ENCODE assay signal across 8 cellular contexts in genomic region chr22:36328635-36329216, GRCh38. TPM values are rescaled to one million over a fixed set of nuclear protein-coding genes. Genes with fewer than 3 reads are reported as not detected.
A peak's percentile ranks its signal among the peaks of the same experiment; 100 is the strongest.
DNase-seq lines count a peak whose midpoint lies in the region; ATAC-seq and TF ChIP-seq lines count a peak whose summit lies in the region.

No MANE protein-coding gene starts in this region.

- peaks cover 93% of the 10 kb centered on the region for H3K36me3 Mint-ChIP-seq in activated CD4-positive, alpha-beta T cell treated with anti-CD3 and anti-CD28 coated beads, Interleukin-2, amount 10 ng/mL, durations not matched to agents 7 days and 5 days (ENCODE audit: low read depth)
- peaks cover 55% of the 10 kb centered on the region for H3K36me3 Mint-ChIP-seq in nephron (ENCODE audit: low read depth)

- no peak for ATAC-seq in GM21381 (IDR thresholded peaks at IDR 0.05; ENCODE audit: unreplicated experiment)

- H3K4me1 ChIP-seq in esophagus (ENCODE audit: control insufficient read depth in 2 of 2, insufficient read depth in 2 of 2, low read length in 1 of 2) (peaks cover 27 to 68% of the 10 kb centered on the region in 2 donors), vagina (peaks cover 99% of the 10 kb centered on the region)

- no peaks in the 10 kb centered on the region for H3K9me3 Mint-ChIP-seq in activated CD4-positive, alpha-beta T cell treated with anti-CD3 and anti-CD28 coated beads, Interleukin-2, amount 10 ng/mL, durations not matched to agents 7 days and 5 days
- H3K9me3 Mint-ChIP-seq in nephron: no peaks in the 10 kb centered on the region

- intact Hi-C loops in vagina (cut with DNase I): no loop called here

- H3K4me1 Mint-ChIP-seq in activated CD4-positive, alpha-beta T cell treated with anti-CD3 and anti-CD28 coated beads, Interleukin-2, amount 10 ng/mL, durations not matched to agents 7 days and 5 days: peaks cover 79% of the 10 kb centered on the region
- peaks cover 82% of the 10 kb centered on the region for H3K4me1 Mint-ChIP-seq in nephron

- TF ChIP-seq CTCF in nephron (IDR thresholded peaks at IDR 0.05; ENCODE audit: unreplicated experiment in 3 of 3): no peak
- no peak for TF ChIP-seq CTCF in vagina (IDR thresholded peaks at IDR 0.05)

- 19 to 22% methylated on average over 23 of the region's 23 CpGs for WGBS in esophagus, 2 donors

- CTCF ChIA-PET in activated CD4-positive, alpha-beta T cell treated with anti-CD3 and anti-CD28 coated beads, Interleukin-2, amount 10 ng/mL, durations not matched to agents 7 days and 5 days (lab: Charles Lee): interaction anchor here (0.7 to 3.5 kb wide), 9 partner anchors 11 to 142 kb away, joined by 3 to 12 read pairs (median 4); no protein-coding TSS in a partner anchor

- POLR2A ChIA-PET in activated CD4-positive, alpha-beta T cell treated with anti-CD3 and anti-CD28 coated beads, Interleukin-2, amount 10 ng/mL, durations not matched to agents 7 days and 5 days (lab: Charles Lee): interaction anchor here (0.6 kb wide), 1 partner anchor 9 kb away, joined by 3 read pairs; no protein-coding TSS in a partner anchor

- TF ChIP-seq POLR2A in vagina (IDR thresholded peaks at IDR 0.05): peak in 1 of 2 donors; percentile 16

- peak overlapping the region; percentile 86 for H3K4me3 Mint-ChIP-seq in activated CD4-positive, alpha-beta T cell treated with anti-CD3 and anti-CD28 coated beads, Interleukin-2, amount 10 ng/mL, durations not matched to agents 7 days and 5 days
- H3K4me3 Mint-ChIP-seq in nephron: peak overlapping the region; percentile 28 to 58 (median 48)

- H3K27me3 ChIP-seq in esophagus (ENCODE audit: control insufficient read depth in 1 of 2, insufficient read depth in 2 of 2, low read length in 2 of 2): no peaks in the 10 kb centered on the region
- H3K27me3 ChIP-seq in vagina: no peaks in the 10 kb centered on the region

- no peaks in the 10 kb centered on the region for H3K27me3 Mint-ChIP-seq in activated CD4-positive, alpha-beta T cell treated with anti-CD3 and anti-CD28 coated beads, Interleukin-2, amount 10 ng/mL, durations not matched to agents 7 days and 5 days
- no peaks in the 10 kb centered on the region for H3K27me3 Mint-ChIP-seq in nephron (ENCODE audit: low read depth)

- peak overlapping the region; percentile 99 for H3K27ac Mint-ChIP-seq in activated CD4-positive, alpha-beta T cell treated with anti-CD3 and anti-CD28 coated beads, Interleukin-2, amount 10 ng/mL, durations not matched to agents 7 days and 5 days
- H3K27ac Mint-ChIP-seq in nephron: peak overlapping the region; percentile 95 to 100 (median 99)

- H3K4me3 ChIP-seq in esophagus (ENCODE audit: low read depth in 1 of 2, low read length in 2 of 2) (no peak overlapping the region), vagina (peak overlapping the region in 1 of 2 donors; percentile 2)

- H3K27ac ChIP-seq in esophagus (ENCODE audit: low read depth in 2 of 2, low read length in 1 of 2): peak overlapping the region; percentile 91 to 99
- H3K27ac ChIP-seq in vagina: peak overlapping the region; percentile 97

- H3K9me3 ChIP-seq in esophagus (ENCODE audit: control insufficient read depth in 2 of 2, insufficient read depth in 1 of 2, low read depth in 1 of 2, low read length in 1 of 2) (no peaks in the 10 kb centered on the region), vagina (no peaks in the 10 kb centered on the region)

- H3K36me3 ChIP-seq in esophagus (ENCODE audit: control insufficient read depth in 2 of 2, insufficient read depth in 2 of 2, low read length in 1 of 2) (peaks cover 10 to 31% of the 10 kb centered on the region in 2 donors), vagina (peaks cover 0 to 24% of the 10 kb centered on the region in 2 donors)

- peak; percentile 46 for DNase-seq in activated CD4-positive, CD25-positive, alpha-beta regulatory T cell treated with anti-CD3 and anti-CD28 coated beads, Interleukin-2, amount 50 U/mL, for 72 hours
- no peak for DNase-seq in activated CD4-positive, CD25-positive, alpha-beta regulatory T cell (lab: John Stamatoyannopoulos, UW)
- no peak for DNase-seq in activated CD4-positive, alpha-beta T cell treated with anti-CD3 and anti-CD28 coated beads, Interleukin-2, amount 10 ng/mL, durations not matched to agents 7 days and 5 days
- DNase-seq in vagina (ENCODE audit: extremely low spot score in 2 of 2) (no peak), HPDE6-E6E7 (ENCODE audit: extremely low spot score) (no peak)

RNA-seq across cellular contexts. Expression of gene MYH9, which starts 59.0 kb away (rescaled TPM):
- 1,000 to 10,000 TPM in 1 of 2 experiments, 100 to 1,000 TPM in 1; 881 to 1,009 TPM for total RNA-seq in activated CD4-positive, alpha-beta T cell treated with anti-CD3 and anti-CD28 coated beads, Interleukin-2, amount 10 ng/mL, durations not matched to agents 7 days and 5 days
- 100 to 1,000 TPM; 107 to 114 TPM for polyA plus RNA-seq in esophagus
- total RNA-seq in vagina: 333 TPM
